In the genomic region with DNA sequence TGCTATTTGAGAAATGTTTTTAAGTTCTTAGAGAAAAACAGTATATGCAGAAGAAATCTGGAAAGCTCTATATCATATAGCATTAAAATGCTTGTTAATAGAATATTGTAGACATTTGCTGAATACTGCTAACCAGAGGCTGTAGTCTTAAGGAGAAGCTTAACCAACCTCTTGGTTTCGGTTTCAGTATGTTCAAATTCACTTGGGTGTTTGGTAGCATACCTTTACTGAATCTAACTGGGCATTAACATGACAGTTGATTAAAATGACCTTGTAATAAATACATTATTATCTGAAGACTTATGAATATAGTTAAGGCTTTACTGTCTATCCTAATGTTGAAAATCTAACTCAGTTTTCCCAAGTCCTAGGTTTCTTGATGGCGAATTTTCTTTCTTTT, we compare ENCODE assay signal across 8 cellular contexts. TPM values are rescaled to one million over a fixed set of nuclear protein-coding genes. Genes with fewer than 3 reads are reported as not detected.
DNase-seq lines count a peak whose midpoint lies in the region; ATAC-seq and TF ChIP-seq lines count a peak whose summit lies in the region.

No MANE protein-coding gene starts in this region.

- H3K18ac ChIP-seq in trophoblast cell (ENCODE audit: low read length), result no peak overlapping the region

- H3K4me3 ChIP-seq in coronary artery (peak overlapping the region; percentile 14), trophoblast cell (ENCODE audit: low read depth, low read length) (no peak overlapping the region)

- H2AFZ ChIP-seq in trophoblast cell (ENCODE audit: insufficient read depth, low read length, poor library complexity), result no peak overlapping the region

- no peaks in the 10 kb centered on the region for H3K27me3 ChIP-seq in trophoblast cell (ENCODE audit: insufficient read depth, low read length)

- H2BK120ac ChIP-seq in trophoblast cell (ENCODE audit: insufficient read depth, low read length, poor library complexity), result no peak overlapping the region

- no peak overlapping the region for H3K4me2 ChIP-seq in trophoblast cell (ENCODE audit: low read length)

- H2BK5ac ChIP-seq in trophoblast cell (ENCODE audit: low read depth, low read length, poor library complexity), result no peak overlapping the region

- no peaks in the 10 kb centered on the region for H3K9me3 ChIP-seq in trophoblast cell (ENCODE audit: insufficient read depth, low read depth, low read length)

- H3K27ac ChIP-seq in 22Rv1 (peak overlapping the region; percentile 95), coronary artery (peak overlapping the region in 1 of 2 donors; percentile 44), trophoblast cell (ENCODE audit: low read depth, low read length) (no peak overlapping the region)

- no peak overlapping the region for H4K12ac ChIP-seq in trophoblast cell (ENCODE audit: low read depth, low read length)

- ATAC-seq in GM19397 (IDR thresholded peaks at IDR 0.05; ENCODE audit: unreplicated experiment) (peak; percentile 45), HG03520 (IDR thresholded peaks at IDR 0.05; ENCODE audit: unreplicated experiment) (peak; percentile 58)

- intact Hi-C loops in cardiac septum (cut with DNase I), result no loop called here

- H2AK5ac ChIP-seq in trophoblast cell (ENCODE audit: low read length), result no peak overlapping the region

- TF ChIP-seq CTCF in 22Rv1 (IDR thresholded peaks at IDR 0.05), result no peak
- TF ChIP-seq CTCF in coronary artery (IDR thresholded peaks at IDR 0.05), result no peak

- H2BK12ac ChIP-seq in trophoblast cell (ENCODE audit: low read length), result no peak overlapping the region

- H3K9ac ChIP-seq in trophoblast cell (ENCODE audit: low read length), result no peak overlapping the region

- no peak overlapping the region for H4K91ac ChIP-seq in trophoblast cell (ENCODE audit: low read depth, low read length)

- no peak for DNase-seq in coronary artery (ENCODE audit: low spot score)
- no peak for DNase-seq in trophoblast cell
- DNase-seq in iPS-NIHi7 (ENCODE audit: extremely low spot score), result no peak
- no peak for DNase-seq in cardiac septum (ENCODE audit: low spot score)
- DNase-seq in KG1 (lab: John Stamatoyannopoulos, UW), result no peak

- no peak overlapping the region for H3K14ac ChIP-seq in trophoblast cell (ENCODE audit: low read length)

- H3K4ac ChIP-seq in trophoblast cell (ENCODE audit: low read depth, low read length), result no peak overlapping the region

- WGBS in trophoblast cell (ENCODE audit: extremely low coverage, insufficient coverage, insufficient read length), result no CpG with 5 or more reads among the region's 2 CpGs

- peaks cover 7% of the 10 kb centered on the region for H3K79me1 ChIP-seq in trophoblast cell (ENCODE audit: low read length)

- peaks cover 13% of the 10 kb centered on the region for H3K79me2 ChIP-seq in trophoblast cell (ENCODE audit: control insufficient read depth, insufficient read depth, low read length, poor library complexity)

- H3K4me1 ChIP-seq in trophoblast cell (ENCODE audit: control insufficient read depth in 1 of 2, insufficient read depth in 2 of 2, low read length in 2 of 2), result peaks cover 4 to 6% of the 10 kb centered on the region in 2 experiments

- no peak overlapping the region for H3K23ac ChIP-seq in trophoblast cell (ENCODE audit: low read length)

- no peak overlapping the region for H4K8ac ChIP-seq in trophoblast cell (ENCODE audit: low read depth, low read length)

- peaks cover 5 to 16% of the 10 kb centered on the region in 2 experiments for H3K36me3 ChIP-seq in trophoblast cell (ENCODE audit: control insufficient read depth in 1 of 2, insufficient read depth in 2 of 2, low read length in 2 of 2)

RNA-seq across cellular contexts. Expression of gene PCF11, which starts 5.4 kb away (rescaled TPM):
- polyA plus RNA-seq in trophoblast cell (2013), result 39.4 and 45.2 TPM in 2 replicates
- total RNA-seq in cardiac septum, result 26.6 TPM

RNA-seq across cellular contexts. Expression of gene ANKRD42, which starts 31.1 kb away (rescaled TPM):
- polyA plus RNA-seq in trophoblast cell (2013), result 2.4 and 2.7 TPM in 2 replicates
- 6.0 TPM for total RNA-seq in cardiac septum
